Comparison of ENCODE assay signal across 14 cellular contexts in the genomic region with DNA sequence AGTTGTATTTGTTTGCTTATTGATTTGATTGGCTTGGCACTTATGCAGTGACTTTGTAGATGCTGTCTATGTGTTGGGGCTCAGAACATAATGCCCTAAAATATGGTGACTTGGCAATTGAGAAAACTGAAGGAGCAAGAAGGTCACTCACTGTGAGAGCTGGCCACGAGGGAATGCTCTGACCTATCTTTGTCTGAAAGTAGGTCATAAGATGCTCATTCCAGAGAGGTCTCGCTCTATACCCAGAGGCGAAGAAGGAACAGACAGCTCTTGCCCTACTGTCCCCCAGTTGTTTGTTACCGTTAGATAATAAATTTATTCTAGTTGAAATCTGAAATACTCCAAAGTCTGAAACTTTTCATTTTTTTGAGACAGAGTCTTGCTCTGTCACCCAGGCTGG.
"Had no signal": no experiment of that assay in that cellular context is flagged by ENCODE, and none has a peak within 500 bp of the region (broad histone marks: within the 10 kb centered on the region; RNA-seq: fewer than 3 reads in every experiment).

No MANE protein-coding gene starts in this region.

- ATAC-seq: activated CD8-positive, alpha-beta memory T cell treated with anti-CD3 and anti-CD28 coated beads, Interleukin-2, amount 10 ng/mL, durations not matched to agents 7 days and 5 days; activated T-cell treated with anti-CD3 and anti-CD28 coated beads, Interleukin-2, amount 50 U/mL, for 4 hours; natural killer cell; right lobe of liver; stimulated activated effector memory CD8-positive, alpha-beta T cell treated with anti-CD3 and anti-CD28 coated beads, Interleukin-12 subunit alpha, Interleukin-12 subunit beta, amount 100 ng/mL, for 72 hours had no signal

- H3K4me1 Mint-ChIP-seq: natural killer cell had no signal

- H3K27me3 Mint-ChIP-seq: activated CD8-positive, alpha-beta memory T cell treated with anti-CD3 and anti-CD28 coated beads, Interleukin-2, amount 10 ng/mL, durations not matched to agents 7 days and 5 days; type B pancreatic cell had no signal

- H3K9me3 ChIP-seq: esophagus squamous epithelium, prostate gland, right lobe of liver had no signal

- H3K4me3 Mint-ChIP-seq: activated CD8-positive, alpha-beta memory T cell treated with anti-CD3 and anti-CD28 coated beads, Interleukin-2, amount 10 ng/mL, durations not matched to agents 7 days and 5 days; activated T-cell treated with anti-CD3 and anti-CD28 coated beads, Interleukin-2, amount 50 U/mL, for 4 hours; natural killer cell; stimulated activated effector memory CD8-positive, alpha-beta T cell treated with anti-CD3 and anti-CD28 coated beads, Interleukin-12 subunit alpha, Interleukin-12 subunit beta, amount 100 ng/mL, for 72 hours; type B pancreatic cell had no signal

- DNase-seq: activated CD4-positive, alpha-beta T cell treated with anti-CD3 and anti-CD28 coated beads, Interleukin-2, amount 50 U/mL, for 1 hour; activated CD8-positive, alpha-beta memory T cell treated with anti-CD3 and anti-CD28 coated beads, Interleukin-2, amount 10 ng/mL, durations not matched to agents 7 days and 5 days; activated T-cell treated with anti-CD3 and anti-CD28 coated beads, Interleukin-2, amount 50 U/mL, for 4 hours; esophagus squamous epithelium; foreskin fibroblast; natural killer cell; occipital lobe; right lobe of liver; substantia nigra; T1000 had no signal

- H3K36me3 ChIP-seq: cardiac muscle cell, esophagus squamous epithelium, prostate gland, right lobe of liver had no signal

- H3K9me3 Mint-ChIP-seq: activated T-cell treated with anti-CD3 and anti-CD28 coated beads, Interleukin-2, amount 50 U/mL, for 4 hours; natural killer cell; stimulated activated effector memory CD8-positive, alpha-beta T cell treated with anti-CD3 and anti-CD28 coated beads, Interleukin-12 subunit alpha, Interleukin-12 subunit beta, amount 100 ng/mL, for 72 hours; type B pancreatic cell had no signal

- H3K4me3 ChIP-seq: cardiac muscle cell, esophagus squamous epithelium, prostate gland, right lobe of liver had no signal

- H3K27me3 ChIP-seq: cardiac muscle cell, esophagus squamous epithelium, right lobe of liver had no signal

- H3K27ac Mint-ChIP-seq: activated CD8-positive, alpha-beta memory T cell treated with anti-CD3 and anti-CD28 coated beads, Interleukin-2, amount 10 ng/mL, durations not matched to agents 7 days and 5 days; stimulated activated effector memory CD8-positive, alpha-beta T cell treated with anti-CD3 and anti-CD28 coated beads, Interleukin-12 subunit alpha, Interleukin-12 subunit beta, amount 100 ng/mL, for 72 hours had no signal

- H3K36me3 Mint-ChIP-seq: natural killer cell; stimulated activated effector memory CD8-positive, alpha-beta T cell treated with anti-CD3 and anti-CD28 coated beads, Interleukin-12 subunit alpha, Interleukin-12 subunit beta, amount 100 ng/mL, for 72 hours; type B pancreatic cell had no signal

- H3K27ac ChIP-seq: cardiac muscle cell, esophagus squamous epithelium, prostate gland, right lobe of liver had no signal
